1 cellular context compared by ENCODE assay signal in the genomic region with DNA sequence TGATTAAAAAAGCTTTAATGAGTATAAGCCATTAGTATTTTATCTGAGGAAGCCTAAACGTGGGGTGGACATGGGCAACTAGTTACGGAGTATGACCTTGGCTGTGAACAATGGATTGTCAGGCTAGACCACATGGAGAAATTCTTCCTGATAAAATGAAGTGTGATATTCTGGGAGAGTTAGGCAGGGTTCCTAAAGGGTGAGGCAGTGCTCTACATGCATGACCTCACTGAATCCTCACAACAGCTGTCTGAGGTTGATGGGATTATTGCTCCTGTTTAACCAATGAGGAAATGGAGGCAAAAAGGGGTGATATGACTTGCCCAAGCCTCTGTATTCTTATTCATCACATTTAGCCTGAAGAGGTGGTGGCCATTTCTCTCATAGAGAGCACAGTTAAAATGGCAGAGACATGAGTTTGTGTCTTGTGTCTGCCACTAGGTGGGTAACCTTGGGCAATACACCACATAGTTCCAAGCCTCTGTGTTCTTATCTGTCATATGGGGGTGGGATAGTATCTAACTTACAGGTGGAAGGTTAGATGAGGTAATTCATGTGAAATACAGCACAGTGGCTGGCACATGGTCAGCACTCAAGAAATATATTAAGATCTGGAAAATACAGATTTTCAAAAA.
TF ChIP-seq lines count a peak whose summit lies in the region.

No MANE protein-coding gene starts in this region.

TF ChIP-seq in GM23338, 12 proteins besides CTCF, POLR2A, EP300 and RAD21:
- TF ChIP-seq, protein P1, sequence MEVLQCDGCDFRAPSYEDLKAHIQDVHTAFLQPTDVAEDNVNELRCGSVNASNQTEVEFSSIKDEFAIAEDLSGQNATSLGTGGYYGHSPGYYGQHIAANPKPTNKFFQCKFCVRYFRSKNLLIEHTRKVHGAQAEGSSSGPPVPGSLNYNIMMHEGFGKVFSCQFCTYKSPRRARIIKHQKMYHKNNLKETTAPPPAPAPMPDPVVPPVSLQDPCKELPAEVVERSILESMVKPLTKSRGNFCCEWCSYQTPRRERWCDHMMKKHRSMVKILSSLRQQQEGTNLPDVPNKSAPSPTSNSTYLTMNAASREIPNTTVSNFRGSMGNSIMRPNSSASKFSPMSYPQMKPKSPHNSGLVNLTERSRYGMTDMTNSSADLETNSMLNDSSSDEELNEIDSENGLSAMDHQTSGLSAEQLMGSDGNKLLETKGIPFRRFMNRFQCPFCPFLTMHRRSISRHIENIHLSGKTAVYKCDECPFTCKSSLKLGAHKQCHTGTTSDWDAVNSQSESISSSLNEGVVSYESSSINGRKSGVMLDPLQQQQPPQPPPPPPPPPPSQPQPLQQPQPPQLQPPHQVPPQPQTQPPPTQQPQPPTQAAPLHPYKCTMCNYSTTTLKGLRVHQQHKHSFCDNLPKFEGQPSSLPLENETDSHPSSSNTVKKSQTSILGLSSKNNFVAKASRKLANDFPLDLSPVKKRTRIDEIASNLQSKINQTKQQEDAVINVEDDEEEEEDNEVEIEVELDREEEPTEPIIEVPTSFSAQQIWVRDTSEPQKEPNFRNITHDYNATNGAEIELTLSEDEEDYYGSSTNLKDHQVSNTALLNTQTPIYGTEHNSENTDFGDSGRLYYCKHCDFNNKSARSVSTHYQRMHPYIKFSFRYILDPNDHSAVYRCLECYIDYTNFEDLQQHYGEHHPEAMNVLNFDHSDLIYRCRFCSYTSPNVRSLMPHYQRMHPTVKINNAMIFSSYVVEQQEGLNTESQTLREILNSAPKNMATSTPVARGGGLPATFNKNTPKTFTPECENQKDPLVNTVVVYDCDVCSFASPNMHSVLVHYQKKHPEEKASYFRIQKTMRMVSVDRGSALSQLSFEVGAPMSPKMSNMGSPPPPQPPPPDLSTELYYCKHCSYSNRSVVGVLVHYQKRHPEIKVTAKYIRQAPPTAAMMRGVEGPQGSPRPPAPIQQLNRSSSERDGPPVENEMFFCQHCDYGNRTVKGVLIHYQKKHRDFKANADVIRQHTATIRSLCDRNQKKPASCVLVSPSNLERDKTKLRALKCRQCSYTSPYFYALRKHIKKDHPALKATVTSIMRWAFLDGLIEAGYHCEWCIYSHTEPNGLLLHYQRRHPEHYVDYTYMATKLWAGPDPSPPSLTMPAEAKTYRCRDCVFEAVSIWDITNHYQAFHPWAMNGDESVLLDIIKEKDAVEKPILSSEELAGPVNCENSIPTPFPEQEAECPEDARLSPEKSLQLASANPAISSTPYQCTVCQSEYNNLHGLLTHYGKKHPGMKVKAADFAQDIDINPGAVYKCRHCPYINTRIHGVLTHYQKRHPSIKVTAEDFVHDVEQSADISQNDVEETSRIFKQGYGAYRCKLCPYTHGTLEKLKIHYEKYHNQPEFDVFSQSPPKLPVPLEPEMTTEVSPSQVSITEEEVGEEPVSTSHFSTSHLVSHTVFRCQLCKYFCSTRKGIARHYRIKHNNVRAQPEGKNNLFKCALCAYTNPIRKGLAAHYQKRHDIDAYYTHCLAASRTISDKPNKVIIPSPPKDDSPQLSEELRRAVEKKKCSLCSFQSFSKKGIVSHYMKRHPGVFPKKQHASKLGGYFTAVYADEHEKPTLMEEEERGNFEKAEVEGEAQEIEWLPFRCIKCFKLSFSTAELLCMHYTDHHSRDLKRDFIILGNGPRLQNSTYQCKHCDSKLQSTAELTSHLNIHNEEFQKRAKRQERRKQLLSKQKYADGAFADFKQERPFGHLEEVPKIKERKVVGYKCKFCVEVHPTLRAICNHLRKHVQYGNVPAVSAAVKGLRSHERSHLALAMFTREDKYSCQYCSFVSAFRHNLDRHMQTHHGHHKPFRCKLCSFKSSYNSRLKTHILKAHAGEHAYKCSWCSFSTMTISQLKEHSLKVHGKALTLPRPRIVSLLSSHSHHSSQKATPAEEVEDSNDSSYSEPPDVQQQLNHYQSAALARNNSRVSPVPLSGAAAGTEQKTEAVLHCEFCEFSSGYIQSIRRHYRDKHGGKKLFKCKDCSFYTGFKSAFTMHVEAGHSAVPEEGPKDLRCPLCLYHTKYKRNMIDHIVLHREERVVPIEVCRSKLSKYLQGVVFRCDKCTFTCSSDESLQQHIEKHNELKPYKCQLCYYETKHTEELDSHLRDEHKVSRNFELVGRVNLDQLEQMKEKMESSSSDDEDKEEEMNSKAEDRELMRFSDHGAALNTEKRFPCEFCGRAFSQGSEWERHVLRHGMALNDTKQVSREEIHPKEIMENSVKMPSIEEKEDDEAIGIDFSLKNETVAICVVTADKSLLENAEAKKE (CRISPR knock-in tag; IDR thresholded peaks at IDR 0.05): no peak
- no peak for TF ChIP-seq EZH2 (IDR thresholded peaks at IDR 0.05; ENCODE audit: low read depth, unreplicated experiment)
- TF ChIP-seq ZNF114 (CRISPR knock-in tag; IDR thresholded peaks at IDR 0.05): no peak
- TF ChIP-seq ZNF331 (CRISPR knock-in tag; IDR thresholded peaks at IDR 0.05; ENCODE audit: low read depth): no peak
- TF ChIP-seq JUNB (IDR thresholded peaks at IDR 0.05; ENCODE audit: unreplicated experiment): no peak
- TF ChIP-seq STAT1 (IDR thresholded peaks at IDR 0.05; ENCODE audit: unreplicated experiment): no peak
- TF ChIP-seq, protein P2, sequence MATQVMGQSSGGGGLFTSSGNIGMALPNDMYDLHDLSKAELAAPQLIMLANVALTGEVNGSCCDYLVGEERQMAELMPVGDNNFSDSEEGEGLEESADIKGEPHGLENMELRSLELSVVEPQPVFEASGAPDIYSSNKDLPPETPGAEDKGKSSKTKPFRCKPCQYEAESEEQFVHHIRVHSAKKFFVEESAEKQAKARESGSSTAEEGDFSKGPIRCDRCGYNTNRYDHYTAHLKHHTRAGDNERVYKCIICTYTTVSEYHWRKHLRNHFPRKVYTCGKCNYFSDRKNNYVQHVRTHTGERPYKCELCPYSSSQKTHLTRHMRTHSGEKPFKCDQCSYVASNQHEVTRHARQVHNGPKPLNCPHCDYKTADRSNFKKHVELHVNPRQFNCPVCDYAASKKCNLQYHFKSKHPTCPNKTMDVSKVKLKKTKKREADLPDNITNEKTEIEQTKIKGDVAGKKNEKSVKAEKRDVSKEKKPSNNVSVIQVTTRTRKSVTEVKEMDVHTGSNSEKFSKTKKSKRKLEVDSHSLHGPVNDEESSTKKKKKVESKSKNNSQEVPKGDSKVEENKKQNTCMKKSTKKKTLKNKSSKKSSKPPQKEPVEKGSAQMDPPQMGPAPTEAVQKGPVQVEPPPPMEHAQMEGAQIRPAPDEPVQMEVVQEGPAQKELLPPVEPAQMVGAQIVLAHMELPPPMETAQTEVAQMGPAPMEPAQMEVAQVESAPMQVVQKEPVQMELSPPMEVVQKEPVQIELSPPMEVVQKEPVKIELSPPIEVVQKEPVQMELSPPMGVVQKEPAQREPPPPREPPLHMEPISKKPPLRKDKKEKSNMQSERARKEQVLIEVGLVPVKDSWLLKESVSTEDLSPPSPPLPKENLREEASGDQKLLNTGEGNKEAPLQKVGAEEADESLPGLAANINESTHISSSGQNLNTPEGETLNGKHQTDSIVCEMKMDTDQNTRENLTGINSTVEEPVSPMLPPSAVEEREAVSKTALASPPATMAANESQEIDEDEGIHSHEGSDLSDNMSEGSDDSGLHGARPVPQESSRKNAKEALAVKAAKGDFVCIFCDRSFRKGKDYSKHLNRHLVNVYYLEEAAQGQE (IDR thresholded peaks at IDR 0.05; ENCODE audit: unreplicated experiment): no peak
